1 cellular context compared by ENCODE assay signal in the genomic region with DNA sequence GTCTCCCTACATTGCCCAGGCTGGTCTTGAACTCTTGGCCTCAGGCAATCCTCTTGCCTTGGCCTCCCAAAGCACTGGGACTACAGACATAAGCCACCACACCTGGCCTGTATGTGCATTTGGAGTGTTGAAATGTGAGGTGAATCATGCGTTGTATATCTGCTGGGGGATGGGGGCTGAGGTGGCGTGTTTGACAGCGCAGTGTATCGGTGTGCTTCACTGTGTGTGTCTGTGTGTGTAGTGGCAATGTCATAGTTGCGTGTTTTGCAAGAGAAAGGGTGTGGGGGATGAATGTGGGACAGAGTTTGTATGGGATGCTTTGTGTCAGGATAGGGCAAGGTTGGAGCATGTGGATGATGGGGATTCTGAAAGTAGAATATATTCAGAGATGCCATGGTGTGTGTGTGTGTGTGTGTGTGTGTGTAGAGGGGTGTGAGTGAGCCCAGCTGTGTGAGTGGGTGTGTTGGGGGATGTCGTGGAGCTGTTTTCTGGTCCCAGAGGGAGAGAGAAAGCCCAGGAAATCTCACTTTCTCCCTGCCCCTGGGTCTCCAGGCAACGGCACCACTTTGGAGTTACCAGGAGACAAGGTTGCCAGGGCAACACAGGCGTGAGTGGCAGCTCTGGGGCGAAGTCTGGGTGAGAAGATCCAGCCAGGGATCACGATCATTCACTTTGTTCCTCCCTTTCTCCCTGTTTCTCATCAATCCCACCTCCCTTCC.
TF ChIP-seq lines count a peak whose summit lies in the region.

No MANE protein-coding gene starts in this region.

TF ChIP-seq in IMR-90, 13 proteins besides CTCF, POLR2A, EP300 and RAD21:
- TF ChIP-seq MXI1 (IDR thresholded peaks at IDR 0.05; ENCODE audit: borderline replicate concordance, low read depth, low read length) (peak; percentile 38; the same call in 1 of the 2 replicates), CHD1 (IDR thresholded peaks at IDR 0.05; ENCODE audit: low read depth, low read length) (no peak)
